11 cellular contexts compared by ENCODE assay signal in genomic region chr6:63066053-63066704, GRCh38.
A peak's percentile ranks its signal among the peaks of the same experiment; 100 is the strongest.
DNase-seq lines count a peak whose midpoint lies in the region; ATAC-seq and TF ChIP-seq lines count a peak whose summit lies in the region.
"Had no signal": no experiment of that assay in that cellular context is flagged by ENCODE, and none has a peak within 500 bp of the region (broad histone marks: within the 10 kb centered on the region; RNA-seq: fewer than 3 reads in every experiment).

No MANE protein-coding gene starts in this region.

- no peaks in the 10 kb centered on the region for H4K20me1 ChIP-seq in DOHH2 (ENCODE audit: control insufficient read depth, insufficient read depth, low read depth, low read length)

- ATAC-seq in HG03520 (IDR thresholded peaks at IDR 0.05; ENCODE audit: unreplicated experiment): peak; percentile 82
- ATAC-seq: esophagus mucosa had no signal

- H3K4me2 ChIP-seq in DOHH2 (ENCODE audit: low read length): no peak overlapping the region

- H3K4me1 ChIP-seq in DOHH2 (ENCODE audit: control insufficient read depth, low read length): no peaks in the 10 kb centered on the region
- no peaks in the 10 kb centered on the region for H3K4me1 ChIP-seq in ascending aorta

- H3K27me3 Mint-ChIP-seq in chondrocyte (ENCODE audit: low read depth): no peaks in the 10 kb centered on the region

- H3K4me1 Mint-ChIP-seq in chondrocyte (ENCODE audit: low read depth): no peaks in the 10 kb centered on the region

- H3K79me2 ChIP-seq in DOHH2 (ENCODE audit: control insufficient read depth, low read length): no peaks in the 10 kb centered on the region

- H3K27ac ChIP-seq in DOHH2 (ENCODE audit: low read depth, low read length) (no peak overlapping the region), dorsolateral prefrontal cortex (no peak overlapping the region), ascending aorta (no peak overlapping the region)
- H3K27ac ChIP-seq: neutrophil had no signal

- H3K27me3 ChIP-seq in DOHH2 (ENCODE audit: control insufficient read depth, low read length): no peaks in the 10 kb centered on the region
- H3K27me3 ChIP-seq in dorsolateral prefrontal cortex: no peaks in the 10 kb centered on the region
- H3K27me3 ChIP-seq in ascending aorta: no peaks in the 10 kb centered on the region
- H3K27me3 ChIP-seq: neutrophil had no signal

- H3K9me3 Mint-ChIP-seq in chondrocyte (ENCODE audit: low read depth): peaks cover 2% of the 10 kb centered on the region

- TF ChIP-seq CTCF in DOHH2 (IDR thresholded peaks at IDR 0.05; ENCODE audit: low read depth, low read length, poor library complexity, severe bottlenecking): peak; percentile 46
- no peak for TF ChIP-seq CTCF in GM20000 (IDR thresholded peaks at IDR 0.05; ENCODE audit: extremely low read depth, missing control alignments)
- peak; percentile 50 for TF ChIP-seq CTCF in chondrocyte (IDR thresholded peaks at IDR 0.05)
- TF ChIP-seq CTCF in dorsolateral prefrontal cortex (IDR thresholded peaks at IDR 0.05 in 54 of 56, conservative IDR thresholded peaks at IDR 0.05 in 2 of 56; ENCODE audit: low read depth in 1 of 56, partially characterized antibody in 56 of 56): peak in 4 of 56 donors; percentile 10 to 19 (median 14)
- no peak for TF ChIP-seq CTCF in ascending aorta (IDR thresholded peaks at IDR 0.05)

- H3K36me3 ChIP-seq in DOHH2 (ENCODE audit: control insufficient read depth, low read length): no peaks in the 10 kb centered on the region
- no peaks in the 10 kb centered on the region for H3K36me3 ChIP-seq in ascending aorta
- H3K36me3 ChIP-seq: neutrophil had no signal

- H3K36me3 Mint-ChIP-seq in chondrocyte (ENCODE audit: low read depth): no peaks in the 10 kb centered on the region

- no peak overlapping the region for H3K27ac Mint-ChIP-seq in chondrocyte (ENCODE audit: unreplicated experiment)

- no peaks in the 10 kb centered on the region for H3K9me3 ChIP-seq in DOHH2 (ENCODE audit: control insufficient read depth, insufficient read depth, low read length)
- H3K9me3 ChIP-seq in ascending aorta: no peaks in the 10 kb centered on the region
- H3K9me3 ChIP-seq: neutrophil had no signal

- no peaks in the 10 kb centered on the region for H3K9me2 ChIP-seq in DOHH2 (replicated peaks; ENCODE audit: control insufficient read depth, low read length)

- no peaks in the 10 kb centered on the region for H3F3A ChIP-seq in DOHH2 (ENCODE audit: control insufficient read depth, insufficient read depth)

- intact Hi-C loops in dorsolateral prefrontal cortex (cut with DNase I) (no loop called here), ascending aorta (cut with DNase I) (no loop called here)

- peak; percentile 11 for DNase-seq in GM20000 (ENCODE audit: low spot score)
- no peak for DNase-seq in chondrocyte (ENCODE audit: low spot score)
- DNase-seq in COLO668 (lab: John Stamatoyannopoulos, UW; ENCODE audit: unreplicated experiment): no peak
- DNase-seq in dorsolateral prefrontal cortex: no peak
- DNase-seq in T-helper 9 cell: no peak
- no peak for DNase-seq in ascending aorta (ENCODE audit: low spot score in 2 of 2)
- DNase-seq: NCI-H1092 had no signal

- no peak overlapping the region for H3K4me3 ChIP-seq in DOHH2 (ENCODE audit: low read length)
- no peak overlapping the region for H3K4me3 ChIP-seq in dorsolateral prefrontal cortex
- H3K4me3 ChIP-seq in ascending aorta: no peak overlapping the region

- no peak overlapping the region for H3K4me3 Mint-ChIP-seq in chondrocyte (ENCODE audit: unreplicated experiment)

Comparison
In these comparisons a context has a peak if more than half of its experiments do, and no peak if none do; other contexts are left out.
1. CTCF ChIP-seq: peak in DOHH2 (single experiment) and chondrocyte (single experiment); none in GM20000 (single experiment) and ascending aorta (0 of 3).